Comparison of ENCODE assay signal across 25 cellular contexts in the genomic region with DNA sequence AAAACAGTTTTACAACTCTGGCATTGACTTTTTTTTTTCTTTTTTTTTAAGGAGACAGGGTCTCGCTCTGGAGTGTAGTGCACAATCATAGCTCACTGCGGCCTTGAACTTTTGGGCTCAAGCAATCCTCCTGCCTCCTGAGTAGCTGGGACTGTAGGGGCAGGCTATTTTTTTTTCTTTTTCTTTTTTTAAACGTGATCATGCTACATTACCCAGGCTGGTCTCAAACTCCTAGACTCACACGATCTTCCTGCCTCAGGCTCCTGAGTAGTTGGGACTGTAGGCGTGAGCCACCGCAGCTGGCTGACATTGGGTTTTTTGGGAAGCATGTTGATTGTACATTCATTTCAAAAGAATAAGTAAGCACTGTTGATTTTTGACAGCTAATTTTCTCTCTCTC.
"Had no signal": no experiment of that assay in that cellular context is flagged by ENCODE, and none has a peak within 500 bp of the region (broad histone marks: within the 10 kb centered on the region; RNA-seq: fewer than 3 reads in every experiment).

No MANE protein-coding gene starts in this region.

- ATAC-seq: gastroesophageal sphincter, left lobe of liver, mucosa of descending colon had no signal

- H3K9me3 ChIP-seq: colonic mucosa, gastroesophageal sphincter, heart left ventricle, mucosa of descending colon, pancreas, SJSA1, thoracic aorta, upper lobe of left lung had no signal

- DNase-seq: activated CD4-positive, alpha-beta T cell treated with anti-CD3 and anti-CD28 coated beads for 1 hour; activated CD8-positive, alpha-beta memory T cell treated with anti-CD3 and anti-CD28 coated beads for 24 hours; activated CD8-positive, alpha-beta memory T cell treated with anti-CD3 and anti-CD28 coated beads, Interleukin-2, amount 50 U/mL, for 48 hours; activated gamma-delta T cell; caudate nucleus; colonic mucosa; erythroblast; kidney; mucosa of descending colon; naive B cell; pancreas; stimulated activated CD4-positive, alpha-beta T cell treated with anti-CD3 and anti-CD28 coated beads, Interleukin-12 subunit alpha, Interleukin-12 subunit beta, amount 100 ng/mL, for 4 hours; stimulated activated CD4-positive, alpha-beta T cell treated with anti-CD3 and anti-CD28 coated beads, Interleukin-2, amount 100 ng/mL, for 24 hours; stimulated activated naive CD4-positive, alpha-beta T cell treated with Interleukin-2 at 50 U/mL for 16 hours; T-helper 2 cell; upper lobe of left lung had no signal

- H3K36me3 ChIP-seq: colonic mucosa, neural progenitor cell, pancreas, thoracic aorta had no signal

- H3K4me2 ChIP-seq: neural progenitor cell had no signal

- H3K4me1 Mint-ChIP-seq: neural progenitor cell had no signal

- H3K4me3 Mint-ChIP-seq: activated naive CD8-positive, alpha-beta T cell; brain; naive B cell; neural progenitor cell had no signal

- H3K27me3 Mint-ChIP-seq: activated naive CD8-positive, alpha-beta T cell; brain; naive B cell had no signal

- H3K4me1 ChIP-seq: colonic mucosa, neural progenitor cell, SJSA1 had no signal

- H2AFZ ChIP-seq: neural progenitor cell had no signal

- H3K27ac ChIP-seq: colonic mucosa, neural progenitor cell, pancreas, SJSA1, thoracic aorta, upper lobe of left lung, VCaP had no signal

- H3K4me3 ChIP-seq: colonic mucosa, gastroesophageal sphincter, heart left ventricle, mucosa of descending colon, neural progenitor cell, pancreas, SJSA1, thoracic aorta, upper lobe of left lung had no signal

- H3K27ac Mint-ChIP-seq: activated naive CD8-positive, alpha-beta T cell; neural progenitor cell had no signal

- H3K27me3 ChIP-seq: colonic mucosa, gastroesophageal sphincter, heart left ventricle, neural progenitor cell, pancreas, SJSA1, upper lobe of left lung had no signal

- H3K9me3 Mint-ChIP-seq: brain, naive B cell, neural progenitor cell had no signal
